In the genomic region with DNA sequence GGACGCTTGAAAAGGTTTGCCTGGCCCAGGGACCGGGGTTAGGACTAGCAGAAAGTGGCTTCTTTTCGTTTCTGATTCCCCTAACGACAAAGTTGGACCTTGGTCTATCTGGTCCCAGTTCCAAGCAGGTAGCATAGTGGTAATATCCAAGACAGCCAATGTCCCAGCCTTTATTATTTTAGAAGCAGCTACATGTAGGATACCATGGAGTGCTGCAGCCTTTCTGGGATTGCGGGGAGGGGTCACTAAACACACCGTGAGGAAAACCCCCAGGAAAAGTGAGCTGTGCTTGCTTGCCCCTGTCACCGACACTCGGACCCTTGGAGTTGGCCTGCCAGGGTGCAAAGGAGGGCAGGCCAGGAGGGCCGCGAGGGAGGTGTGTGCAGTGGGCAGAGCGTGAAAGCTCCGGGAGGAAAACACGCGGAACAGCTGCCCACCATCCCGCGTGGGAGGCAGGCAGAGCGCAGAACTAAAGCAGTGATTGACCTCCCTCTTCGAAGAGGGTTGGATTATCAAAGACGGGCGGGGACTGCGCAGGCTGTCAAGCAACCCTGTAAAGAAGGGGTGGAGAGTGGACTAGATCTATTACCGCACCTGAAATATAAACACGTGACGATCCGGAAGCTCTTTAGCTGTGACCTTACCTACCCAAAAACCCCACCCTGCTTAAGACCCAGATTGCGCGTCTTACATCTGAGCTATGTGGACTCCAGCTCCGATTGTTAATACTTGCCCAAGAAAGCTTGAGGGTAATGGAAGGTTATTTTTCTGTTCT, we compare ENCODE assay signal across 8 cellular contexts. TPM values are rescaled to one million over a fixed set of nuclear protein-coding genes. Genes with fewer than 3 reads are reported as not detected.
DNase-seq lines count a peak whose midpoint lies in the region; ATAC-seq, FAIRE-seq and TF ChIP-seq lines count a peak whose summit lies in the region.

No MANE protein-coding gene starts in this region.

- H3K9me3 ChIP-seq in Karpas-422 (ENCODE audit: low read length) (peaks cover 2% of the 10 kb centered on the region; the same call in 1 of the 2 replicates), kidney (ENCODE audit: control insufficient read depth in 1 of 2, low read length in 2 of 2) (no peaks in the 10 kb centered on the region)

- H3K4me1 ChIP-seq in Karpas-422 (ENCODE audit: low read length), result peaks cover 22% of the 10 kb centered on the region
- peaks cover 15 to 30% of the 10 kb centered on the region in 2 donors for H3K4me1 ChIP-seq in kidney (ENCODE audit: control insufficient read depth in 1 of 2, insufficient read depth in 1 of 2, low read depth in 1 of 2, low read length in 2 of 2)

- H3K36me3 ChIP-seq in Karpas-422 (ENCODE audit: insufficient read depth, low read length) (no peaks in the 10 kb centered on the region), bronchial epithelial cell (ENCODE audit: control insufficient read depth, insufficient read depth, low read length) (no peaks in the 10 kb centered on the region), kidney (ENCODE audit: control insufficient read depth in 1 of 2, insufficient read depth in 2 of 2, low read length in 2 of 2) (no peaks in the 10 kb centered on the region)

- no peak overlapping the region for H3K27ac ChIP-seq in Karpas-422 (ENCODE audit: low read length)
- H3K27ac ChIP-seq in kidney (ENCODE audit: low read depth in 2 of 2, low read length in 2 of 2), result peak overlapping the region; percentile 80 to 89

- peaks cover 8% of the 10 kb centered on the region for H3K36me3 Mint-ChIP-seq in T-helper 2 cell treated with Interferon-gamma antibody and Interleukin-4, amounts not matched to agents 5 μg/mL and 100 μg/mL, for 36 hours (ENCODE audit: low read depth)

- DNase-seq in GM03348 (ENCODE audit: low spot score), result peak; percentile 40
- no peak for DNase-seq in Karpas-422
- DNase-seq in T-helper 2 cell treated with Interferon-gamma antibody and Interleukin-4, amounts not matched to agents 5 μg/mL and 100 μg/mL, for 36 hours (ENCODE audit: low spot score), result peak; percentile 32
- DNase-seq in bronchial epithelial cell (ENCODE audit: low read depth), result peak; percentile 76
- peak; percentile 77 for DNase-seq in kidney
- DNase-seq in stimulated activated CD4-positive, alpha-beta T cell treated with anti-CD3 and anti-CD28 coated beads, Interleukin-2, amount 100 ng/mL, for 4 hours (ENCODE audit: low read depth), result peak; percentile 24

- peak overlapping the region; percentile 5 for H3K27ac Mint-ChIP-seq in T-helper 2 cell treated with Interferon-gamma antibody and Interleukin-4, amounts not matched to agents 5 μg/mL and 100 μg/mL, for 36 hours

- intact Hi-C loops in kidney (cut with DNase I), result no loop called here

- H3K27me3 ChIP-seq in Karpas-422 (ENCODE audit: low read length) (no peaks in the 10 kb centered on the region), bronchial epithelial cell (ENCODE audit: control insufficient read depth, insufficient read depth, low read length) (no peaks in the 10 kb centered on the region)

- no peak for TF ChIP-seq CTCF in bronchial epithelial cell (IDR thresholded peaks at IDR 0.05; ENCODE audit: insufficient read depth, low read length, severe bottlenecking)
- no peak for TF ChIP-seq CTCF in kidney (IDR thresholded peaks at IDR 0.05; ENCODE audit: borderline replicate concordance, extremely low read depth, insufficient read depth)

- H3K27me3 Mint-ChIP-seq in T-helper 2 cell treated with Interferon-gamma antibody and Interleukin-4, amounts not matched to agents 5 μg/mL and 100 μg/mL, for 36 hours (ENCODE audit: low read depth), result no peaks in the 10 kb centered on the region

- H3K4me3 ChIP-seq in Karpas-422 (ENCODE audit: low read length) (peak overlapping the region; percentile 90), bronchial epithelial cell (ENCODE audit: low read depth, low read length) (peak overlapping the region; percentile 91), kidney (ENCODE audit: low read length in 2 of 2) (peak overlapping the region; percentile 86 to 96)

- no peaks in the 10 kb centered on the region for H3K9me2 ChIP-seq in Karpas-422 (replicated peaks; ENCODE audit: insufficient read depth, low read length)

- H2AFZ ChIP-seq in Karpas-422 (ENCODE audit: low read length), result peak overlapping the region; percentile 60

- H3K4me1 Mint-ChIP-seq in T-helper 2 cell treated with Interferon-gamma antibody and Interleukin-4, amounts not matched to agents 5 μg/mL and 100 μg/mL, for 36 hours (ENCODE audit: low read depth), result peaks cover 42% of the 10 kb centered on the region

- peak overlapping the region; percentile 77 for H3K9ac ChIP-seq in Karpas-422 (ENCODE audit: low read length)
- peak overlapping the region; percentile 89 to 96 for H3K9ac ChIP-seq in kidney (ENCODE audit: low read length in 2 of 2)

- FAIRE-seq in bronchial epithelial cell (lab: Jason Lieb, UNC) (no peak), kidney (lab: Jason Lieb, UNC) (no peak)

- ATAC-seq in GM21737 (IDR thresholded peaks at IDR 0.05; ENCODE audit: unreplicated experiment), result peak; percentile 42
- no peak for ATAC-seq in HG02885 (IDR thresholded peaks at IDR 0.05; ENCODE audit: poor library complexity, unreplicated experiment)

- H3K4me2 ChIP-seq in Karpas-422 (ENCODE audit: low read depth, low read length, poor library complexity, severe bottlenecking), result peak overlapping the region; percentile 98

- H3K9me3 Mint-ChIP-seq in T-helper 2 cell treated with Interferon-gamma antibody and Interleukin-4, amounts not matched to agents 5 μg/mL and 100 μg/mL, for 36 hours, result peaks cover 6% of the 10 kb centered on the region

- peak overlapping the region; percentile 83 for H3K4me3 Mint-ChIP-seq in T-helper 2 cell treated with Interferon-gamma antibody and Interleukin-4, amounts not matched to agents 5 μg/mL and 100 μg/mL, for 36 hours

- H3K79me2 ChIP-seq in Karpas-422 (ENCODE audit: low read length), result no peaks in the 10 kb centered on the region

- peaks cover 15% of the 10 kb centered on the region; the same call in 1 of the 2 replicates for H4K20me1 ChIP-seq in Karpas-422 (ENCODE audit: insufficient read depth, low read depth, low read length)

RNA-seq across cellular contexts. Expression of a gene that starts 0.6 kb away (rescaled TPM):
- 7.2 and 11.5 TPM in 2 replicates for total RNA-seq in Karpas-422 (2014; rRNA removed; shearing (Covaris generic); ENCODE audit: low replicate concordance)
- total RNA-seq in bronchial epithelial cell, result 19.7 and 22.0 TPM in 2 replicates
- 39.5 TPM for total RNA-seq in kidney
- 14.9 TPM for polyA plus RNA-seq in kidney (ENCODE audit: insufficient read depth, low read depth, low replicate concordance)
